Comparison of ENCODE assay signal across 12 cellular contexts in genomic region chr15:45165536-45165935, GRCh38. TPM values are rescaled to one million over a fixed set of nuclear protein-coding genes. Genes with fewer than 3 reads are reported as not detected.
DNase-seq lines count a peak whose midpoint lies in the region; ATAC-seq and TF ChIP-seq lines count a peak whose summit lies in the region.
"Had no signal": no experiment of that assay in that cellular context is flagged by ENCODE, and none has a peak within 500 bp of the region (broad histone marks: within the 10 kb centered on the region; RNA-seq: fewer than 3 reads in every experiment).

No MANE protein-coding gene starts in this region.

- DNase-seq in A673 (ENCODE audit: low spot score), result no peak
- DNase-seq in GM23338 (ENCODE audit: low spot score), result no peak
- no peak for DNase-seq in activated naive CD8-positive, alpha-beta T cell treated with anti-CD3 and anti-CD28 coated beads, Interleukin-2, amount 50 U/mL, for 24 hours
- no peak for DNase-seq in SIG-M5 (lab: John Stamatoyannopoulos, UW)
- DNase-seq in KBM-7, result no peak
- no peak for DNase-seq in GM20000 (ENCODE audit: low spot score)
- no peak for DNase-seq in GOT3 (lab: John Stamatoyannopoulos, UW)
- DNase-seq: NCI-H1417 treated with DMSO at 0.1 percent for 48 hours; ovary; stimulated activated CD4-positive, alpha-beta T cell treated with anti-CD3 and anti-CD28 coated beads, Interleukin-4, amount 100 ng/mL, for 4 hours had no signal

- H3K9me3 Mint-ChIP-seq in GM23338 (no peaks in the 10 kb centered on the region; the same call in 2 of the 3 replicates), nephron (no peaks in the 10 kb centered on the region)
- H3K9me3 Mint-ChIP-seq in activated naive CD8-positive, alpha-beta T cell treated with anti-CD3 and anti-CD28 coated beads, Interleukin-2, amount 50 U/mL, for 24 hours, result no peaks in the 10 kb centered on the region

- BruUV-seq in A673 (replicated peaks; lab: Mats Ljungman, UMichigan), result no TSS peak

- H3K27ac ChIP-seq in A673 (ENCODE audit: low read depth, low read length, poor library complexity, severe bottlenecking) (peak overlapping the region; percentile 96), GM23338 (ENCODE audit: low read depth) (no peak overlapping the region)

- no peaks in the 10 kb centered on the region for H3K9me3 ChIP-seq in A673 (ENCODE audit: low read depth, low read length, poor library complexity, severe bottlenecking)
- H3K9me3 ChIP-seq: ovary had no signal

- peaks cover 22% of the 10 kb centered on the region for H3K27me3 Mint-ChIP-seq in GM23338 (ENCODE audit: insufficient read depth, low read depth, poor library complexity)
- H3K27me3 Mint-ChIP-seq in activated naive CD8-positive, alpha-beta T cell treated with anti-CD3 and anti-CD28 coated beads, Interleukin-2, amount 50 U/mL, for 24 hours, result no peaks in the 10 kb centered on the region
- H3K27me3 Mint-ChIP-seq in nephron (ENCODE audit: low read depth), result no peaks in the 10 kb centered on the region

- H3K9me2 ChIP-seq in GM23338 (ENCODE audit: insufficient read depth), result no peaks in the 10 kb centered on the region

- H2AFZ ChIP-seq in GM23338, result no peak overlapping the region

- peak overlapping the region; percentile 71; the same call in 2 of the 3 replicates for H3K4me3 Mint-ChIP-seq in GM23338
- peak overlapping the region; percentile 72 for H3K4me3 Mint-ChIP-seq in activated naive CD8-positive, alpha-beta T cell treated with anti-CD3 and anti-CD28 coated beads, Interleukin-2, amount 50 U/mL, for 24 hours
- H3K4me3 Mint-ChIP-seq in nephron, result peak overlapping the region; percentile 59 to 79 (median 77)

- H3K36me3 Mint-ChIP-seq in GM23338 (ENCODE audit: low read depth) (no peaks in the 10 kb centered on the region; the same call in 1 of the 3 replicates), nephron (ENCODE audit: low read depth) (peaks cover 3% of the 10 kb centered on the region)
- H3K36me3 Mint-ChIP-seq in activated naive CD8-positive, alpha-beta T cell treated with anti-CD3 and anti-CD28 coated beads, Interleukin-2, amount 50 U/mL, for 24 hours (ENCODE audit: low read depth), result no peaks in the 10 kb centered on the region

- H3K4me1 ChIP-seq in A673 (ENCODE audit: insufficient read depth, low read length, poor library complexity, severe bottlenecking), result peaks cover 21% of the 10 kb centered on the region
- H3K4me1 ChIP-seq in GM23338 (ENCODE audit: insufficient read depth), result peaks cover 29% of the 10 kb centered on the region

- H3K36me3 ChIP-seq in A673 (ENCODE audit: insufficient read depth, low read length, poor library complexity, severe bottlenecking), result peaks cover 5% of the 10 kb centered on the region
- H3K36me3 ChIP-seq in GM23338 (ENCODE audit: insufficient read depth), result no peaks in the 10 kb centered on the region
- H3K36me3 ChIP-seq: ovary had no signal

- no peak for ATAC-seq in GM23338
- no peak for ATAC-seq in activated naive CD8-positive, alpha-beta T cell treated with anti-CD3 and anti-CD28 coated beads, Interleukin-2, amount 50 U/mL, for 24 hours
- ATAC-seq: esophagus mucosa had no signal

- H3K27ac Mint-ChIP-seq in GM23338, result no peak overlapping the region
- H3K27ac Mint-ChIP-seq in activated naive CD8-positive, alpha-beta T cell treated with anti-CD3 and anti-CD28 coated beads, Interleukin-2, amount 50 U/mL, for 24 hours, result peak overlapping the region; percentile 49
- H3K27ac Mint-ChIP-seq in nephron, result peak overlapping the region; percentile 88 to 96 (median 95)

- H3K27me3 ChIP-seq in A673 (replicated peaks; ENCODE audit: insufficient read depth, low read depth, low read length, poor library complexity) (no peaks in the 10 kb centered on the region), GM23338 (ENCODE audit: insufficient read depth) (no peaks in the 10 kb centered on the region)
- H3K27me3 ChIP-seq: ovary had no signal

- no peak overlapping the region for H3K4me3 ChIP-seq in A673 (ENCODE audit: low read depth, low read length, poor library complexity, severe bottlenecking)
- no peak overlapping the region for H3K4me3 ChIP-seq in GM23338

- POLR2A ChIA-PET in A673 (lab: Charles Lee; ENCODE audit: low non-redundant PET), result interaction anchor here (0.6 kb wide), 1 partner anchor 32 kb away, joined by 4 read pairs; no protein-coding TSS in a partner anchor

- H4K20me1 ChIP-seq in GM23338 (replicated peaks; ENCODE audit: insufficient read depth), result no peaks in the 10 kb centered on the region

- no peaks in the 10 kb centered on the region; the same call in 1 of the 2 replicates for H3F3A ChIP-seq in GM23338 (replicated peaks; ENCODE audit: low read depth)

- TF ChIP-seq CTCF in A673 (conservative IDR thresholded peaks at IDR 0.05; ENCODE audit: low read depth, low read length) (no peak), GM23338 (conservative IDR thresholded peaks at IDR 0.05; ENCODE audit: low read depth in 2 of 2) (no peak), nephron (IDR thresholded peaks at IDR 0.05; ENCODE audit: unreplicated experiment in 3 of 3) (no peak), GM20000 (IDR thresholded peaks at IDR 0.05; ENCODE audit: extremely low read depth, missing control alignments) (no peak)

- intact Hi-C loops in A673 (cut with micrococcal nuclease; ENCODE audit: unreplicated experiment), result loop anchor here (5.0 kb wide), 1 partner anchor 292 kb away; no protein-coding TSS in a partner anchor

- CTCF ChIA-PET in A673 (lab: Charles Lee), result no interaction called here

- H3K4me2 ChIP-seq in GM23338, result 0 out of 2 replicates have a peak overlapping the region, but pooled peaks have one; percentile 85

- H3K4me1 Mint-ChIP-seq in GM23338, result peaks cover 29% of the 10 kb centered on the region
- peaks cover 14% of the 10 kb centered on the region for H3K4me1 Mint-ChIP-seq in activated naive CD8-positive, alpha-beta T cell treated with anti-CD3 and anti-CD28 coated beads, Interleukin-2, amount 50 U/mL, for 24 hours
- peaks cover 10% of the 10 kb centered on the region for H3K4me1 Mint-ChIP-seq in nephron

- in situ Hi-C loops in KBM-7 (cut with MboI; ENCODE audit: low pct_unique_long_range_greater_than_20kb, low sequenced_read_pairs), result loop anchor here (25.0 kb wide), 1 partner anchor 447 kb away; no protein-coding TSS in a partner anchor

- H3K79me2 ChIP-seq in GM23338 (replicated peaks; ENCODE audit: insufficient read depth), result no peaks in the 10 kb centered on the region

TF ChIP-seq in GM23338, 12 proteins besides CTCF, POLR2A, EP300 and RAD21 (continues in another document):
- TF ChIP-seq EZH2 (IDR thresholded peaks at IDR 0.05; ENCODE audit: low read depth, unreplicated experiment) (no peak), STAT1 (IDR thresholded peaks at IDR 0.05; ENCODE audit: unreplicated experiment) (no peak), ZNF114 (CRISPR knock-in tag; IDR thresholded peaks at IDR 0.05) (no peak), ETS1 (IDR thresholded peaks at IDR 0.05) (no peak), CREB1 (CRISPR knock-in tag; IDR thresholded peaks at IDR 0.05; ENCODE audit: low read depth) (no peak)

RNA-seq across cellular contexts. Expression of gene SHF, which starts 22.2 kb away (rescaled TPM):
- total RNA-seq in A673 (2021), result 42.9 and 43.2 TPM in 2 replicates
- 15.1 and 15.6 TPM in 2 replicates for total RNA-seq in GM23338 (2014; rRNA removed; shearing (Covaris generic))
- polyA plus RNA-seq in GM23338 (2016; fragmentation: Nextera tagmentation; extraction: Ambion mirVana), result 5.8 and 6.6 TPM in 2 replicates

RNA-seq across cellular contexts. Expression of gene DUOX1, which starts 35.7 kb away (rescaled TPM):
- total RNA-seq in A673 (2021), result 1.4 and 1.7 TPM in 2 replicates
- 0.69 and 2.1 TPM in 2 replicates for total RNA-seq in GM23338 (2014; rRNA removed; shearing (Covaris generic))
- polyA plus RNA-seq in GM23338 (2016; fragmentation: Nextera tagmentation; extraction: Ambion mirVana), result 0.66 and 0.73 TPM in 2 replicates

RNA-seq across cellular contexts. Expression of gene DUOXA1, which starts 35.9 kb away (rescaled TPM):
- 0.95 and 1.1 TPM in 2 replicates for total RNA-seq in A673 (2021)
- not detected in 2 replicates for total RNA-seq in GM23338 (2014; rRNA removed; shearing (Covaris generic))
- polyA plus RNA-seq in GM23338 (2016; fragmentation: Nextera tagmentation; extraction: Ambion mirVana), result not detected in 2 replicates

RNA-seq across cellular contexts. Expression of gene DUOXA2, which starts 51.4 kb away (rescaled TPM):
- total RNA-seq in A673 (2021), result not detected in 2 replicates
- total RNA-seq in GM23338 (2014; rRNA removed; shearing (Covaris generic)), result not detected in 2 replicates
- not detected in 2 replicates for polyA plus RNA-seq in GM23338 (2016; fragmentation: Nextera tagmentation; extraction: Ambion mirVana)

RNA-seq across cellular contexts. Expression of gene DUOX2, which starts 51.6 kb away (rescaled TPM):
- total RNA-seq in A673 (2021), result 0.98 and 0.99 TPM in 2 replicates
- not detected in 2 replicates for total RNA-seq in GM23338 (2014; rRNA removed; shearing (Covaris generic))
- not detected in 2 replicates for polyA plus RNA-seq in GM23338 (2016; fragmentation: Nextera tagmentation; extraction: Ambion mirVana)
